In genomic region chr5:132768485-132768868, GRCh38 we compare ENCODE assay signal across 1 cellular context.
TF ChIP-seq lines count a peak whose summit lies in the region.

No MANE protein-coding gene starts in this region.

TF ChIP-seq in GM12878, 131 proteins besides CTCF, POLR2A, EP300 and RAD21:
- TF ChIP-seq PKNOX1 (IDR thresholded peaks at IDR 0.05), result no peak
- TF ChIP-seq NFYA (IDR thresholded peaks at IDR 0.05; ENCODE audit: borderline replicate concordance, low read depth, low read length), result no peak
- TF ChIP-seq ETV6 (conservative IDR thresholded peaks at IDR 0.05 in 1 of 2, IDR thresholded peaks at IDR 0.05 in 1 of 2; ENCODE audit: borderline replicate concordance in 1 of 2, low read depth in 1 of 2), result no peak
- 0 out of 4 replicates have a peak, but pooled peaks of 1 of the 2 experiments have one; percentile 8 for TF ChIP-seq BHLHE40 (IDR thresholded peaks at IDR 0.05; ENCODE audit: borderline replicate concordance in 1 of 2, low read depth in 2 of 2, low read length in 1 of 2)
- no peak for TF ChIP-seq NR2F1 (conservative IDR thresholded peaks at IDR 0.05)
